ENCODE assay signal across 11 cellular contexts in the genomic region with DNA sequence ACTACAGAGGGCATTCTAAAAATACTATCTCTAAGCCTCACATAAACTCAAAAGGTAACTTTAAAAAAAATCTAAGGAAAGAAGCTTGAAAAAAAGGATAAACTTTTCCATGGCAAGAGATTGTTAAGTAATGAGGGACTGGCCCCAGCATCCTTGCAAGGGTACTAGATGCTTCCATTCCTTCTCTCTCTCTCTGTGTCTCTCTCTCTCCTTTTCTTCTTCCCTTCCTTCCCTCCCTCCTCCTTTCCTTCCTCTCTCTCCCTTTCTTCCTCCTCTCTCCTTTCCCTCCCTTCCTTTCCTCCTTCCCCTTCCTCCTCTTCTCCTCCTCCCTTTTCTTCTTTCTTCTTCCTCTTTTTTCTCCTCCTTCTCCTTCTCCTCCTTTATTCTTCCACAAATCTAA. TPM values are rescaled to one million over a fixed set of nuclear protein-coding genes. Genes with fewer than 3 reads are reported as not detected.
"Had no signal": no experiment of that assay in that cellular context is flagged by ENCODE, and none has a peak within 500 bp of the region (broad histone marks: within the 10 kb centered on the region; RNA-seq: fewer than 3 reads in every experiment).

No MANE protein-coding gene starts in this region.

- H3K27ac ChIP-seq: GM23248 had no signal

- H3K4me1 ChIP-seq: HAP-1 had no signal

- H3K9ac ChIP-seq: GM23248 had no signal

- H3K36me3 ChIP-seq: HAP-1 had no signal

- ATAC-seq: GM23338, HCT116 had no signal

- DNase-seq: GM23248, GOT3, H7, H9, HCEC 1CT, HFFc6 had no signal

- H3K4me2 ChIP-seq: GM23338 had no signal

- FAIRE-seq: H1, H54 had no signal

- H3K4me3 ChIP-seq: GM23248, GM23338, HAP-1 had no signal

- H3K9me3 ChIP-seq: HAP-1 had no signal

- H2AFZ ChIP-seq: GM23248, GM23338 had no signal

RNA-seq across cellular contexts. Expression of a gene that starts 23.8 kb away (rescaled TPM):
- total RNA-seq: HFFc6 had no signal
